8 cellular contexts compared by ENCODE assay signal in genomic region chr6:26031595-26032386, GRCh38. TPM values are rescaled to one million over a fixed set of nuclear protein-coding genes. Genes with fewer than 3 reads are reported as not detected.
DNase-seq lines count a peak whose midpoint lies in the region; ATAC-seq and TF ChIP-seq lines count a peak whose summit lies in the region.

No MANE protein-coding gene starts in this region.

- DNase-seq in GM12864 (ENCODE audit: low read depth): peak; percentile 97
- peak; percentile 99 for DNase-seq in NB4 (ENCODE audit: low read depth)
- DNase-seq in SK-N-DZ (ENCODE audit: low spot score): peak; percentile 99
- DNase-seq in glomerular visceral epithelial cell (ENCODE audit: extremely low spot score): peak; percentile 96
- DNase-seq in occipital lobe (lab: John Stamatoyannopoulos, UW): peak; percentile 76
- peak; percentile 78 to 91 for DNase-seq in uterus

- H3K9me3 ChIP-seq in uterus: no peaks in the 10 kb centered on the region

- H3K4me3 ChIP-seq in GM12864 (ENCODE audit: low read depth, low read length) (peak overlapping the region; percentile 62), NB4 (ENCODE audit: low read depth, low read length) (peak overlapping the region; percentile 79), uterus (peak overlapping the region; percentile 44 to 62)

- H3K9me3 Mint-ChIP-seq in activated naive CD8-positive, alpha-beta T cell (ENCODE audit: low read depth): no peaks in the 10 kb centered on the region

- H3K36me3 Mint-ChIP-seq in activated naive CD8-positive, alpha-beta T cell: peaks cover 2% of the 10 kb centered on the region

- TF ChIP-seq CTCF in GM12864 (IDR thresholded peaks at IDR 0.05; ENCODE audit: low read depth, low read length, missing control alignments) (peak; percentile 35), NB4 (IDR thresholded peaks at IDR 0.05; ENCODE audit: low read depth, low read length) (no peak), uterus (IDR thresholded peaks at IDR 0.05) (no peak)

- no peaks in the 10 kb centered on the region for H3K27me3 ChIP-seq in uterus

- TF ChIP-seq POLR2A in NB4 (IDR thresholded peaks at IDR 0.05; ENCODE audit: extremely low read depth, insufficient read length) (peak; percentile 99), uterus (IDR thresholded peaks at IDR 0.05) (no peak)

- H3K4me3 Mint-ChIP-seq in activated naive CD8-positive, alpha-beta T cell: peak overlapping the region; percentile 93

- H3K27me3 Mint-ChIP-seq in activated naive CD8-positive, alpha-beta T cell: no peaks in the 10 kb centered on the region

- peaks cover 48% of the 10 kb centered on the region for H3K4me1 Mint-ChIP-seq in activated naive CD8-positive, alpha-beta T cell (ENCODE audit: low read depth)

- H3K27ac Mint-ChIP-seq in activated naive CD8-positive, alpha-beta T cell: peak overlapping the region; percentile 96

- H3K27ac ChIP-seq in uterus: peak overlapping the region; percentile 82 to 91

- no peaks in the 10 kb centered on the region for H3K36me3 ChIP-seq in uterus

- ATAC-seq in HG02610 (IDR thresholded peaks at IDR 0.05; ENCODE audit: unreplicated experiment): peak; percentile 57

- no peaks in the 10 kb centered on the region for H3K4me1 ChIP-seq in uterus

- intact Hi-C loops in uterus (cut with DNase I; ENCODE audit: low total_unique reads): no loop called here

RNA-seq across cellular contexts. Expression of gene HFE, which starts 55.4 kb away (rescaled TPM):
- polyA plus RNA-seq in SK-N-DZ (2014; cell fraction: cytosol; rRNA removed): not detected in 2 replicates
- polyA plus RNA-seq in SK-N-DZ (2014; cell fraction: nucleus; rRNA removed): not detected in 2 replicates
- 1.1 TPM for total RNA-seq in occipital lobe
- total RNA-seq in uterus: 1 to 10 TPM; 1.2 to 8.4 (median 6.2) TPM

Comparison
In these comparisons a context has a peak if more than half of its experiments do, and no peak if none do; other contexts are left out.
1. Peak in every context shown above with its lines: DNase-seq, ATAC-seq, H3K4me3 ChIP-seq and H3K27ac ChIP-seq.